Comparison of ENCODE assay signal across 10 cellular contexts in genomic region chr15:49438970-49439631, GRCh38. TPM values are rescaled to one million over a fixed set of nuclear protein-coding genes. Genes with fewer than 3 reads are reported as not detected.
DNase-seq lines count a peak whose midpoint lies in the region; ATAC-seq and TF ChIP-seq lines count a peak whose summit lies in the region.
"Had no signal": no experiment of that assay in that cellular context is flagged by ENCODE, and none has a peak within 500 bp of the region (broad histone marks: within the 10 kb centered on the region; RNA-seq: fewer than 3 reads in every experiment).

No MANE protein-coding gene starts in this region.

- H3K27ac Mint-ChIP-seq in natural killer cell: peak overlapping the region; percentile 41 to 56
- H3K27ac Mint-ChIP-seq in activated T-cell treated with anti-CD3 and anti-CD28 coated beads, Interleukin-2, amount 50 U/mL, for 72 hours: no peak overlapping the region

- no peaks in the 10 kb centered on the region for H3K36me3 Mint-ChIP-seq in natural killer cell
- H3K36me3 Mint-ChIP-seq in activated T-cell treated with anti-CD3 and anti-CD28 coated beads, Interleukin-2, amount 50 U/mL, for 72 hours (ENCODE audit: insufficient read depth in 2 of 2): no peaks in the 10 kb centered on the region

- peaks cover 94% of the 10 kb centered on the region for H3K4me1 ChIP-seq in adipocyte (ENCODE audit: control insufficient read depth, insufficient read depth, low read length)

- H3K27me3 ChIP-seq in adipocyte (replicated peaks; ENCODE audit: control insufficient read depth, insufficient read depth, low read length): no peaks in the 10 kb centered on the region

- peak overlapping the region; percentile 9 for H3K4me3 Mint-ChIP-seq in natural killer cell
- no peak overlapping the region for H3K4me3 Mint-ChIP-seq in activated T-cell treated with anti-CD3 and anti-CD28 coated beads, Interleukin-2, amount 50 U/mL, for 72 hours
- H3K4me3 Mint-ChIP-seq: central memory CD8-positive, alpha-beta T cell had no signal

- H3K9ac ChIP-seq in adipocyte (ENCODE audit: low read length): peak overlapping the region; percentile 33

- DNase-seq in adipocyte (ENCODE audit: low read depth) (no peak), natural killer cell (no peak), foreskin melanocyte (no peak), iPS-NIHi7 (ENCODE audit: extremely low spot score) (no peak)
- no peak for DNase-seq in activated CD4-positive, alpha-beta T cell treated with anti-CD3 and anti-CD28 coated beads, Interleukin-2, amount 50 U/mL, for 4 hours
- no peak for DNase-seq in activated T-cell treated with anti-CD3 and anti-CD28 coated beads, Interleukin-2, amount 50 U/mL, for 72 hours

- H3K4me3 ChIP-seq in adipocyte (ENCODE audit: low read length): peak overlapping the region; percentile 49
- H3K4me3 ChIP-seq: skin epidermis had no signal

- intact Hi-C loops in natural killer cell (cut with micrococcal nuclease): no loop called here

- peaks cover 23% of the 10 kb centered on the region in 2 donors for H3K4me1 Mint-ChIP-seq in natural killer cell
- no peaks in the 10 kb centered on the region for H3K4me1 Mint-ChIP-seq in activated T-cell treated with anti-CD3 and anti-CD28 coated beads, Interleukin-2, amount 50 U/mL, for 72 hours (ENCODE audit: low read depth)

- H3K27me3 Mint-ChIP-seq in natural killer cell (ENCODE audit: low read depth in 2 of 2): peaks cover 0 to 1% of the 10 kb centered on the region in 2 donors
- H3K27me3 Mint-ChIP-seq in activated T-cell treated with anti-CD3 and anti-CD28 coated beads, Interleukin-2, amount 50 U/mL, for 72 hours (ENCODE audit: low read depth): no peaks in the 10 kb centered on the region

- TF ChIP-seq CTCF in natural killer cell (IDR thresholded peaks at IDR 0.05): no peak

- H3K9me3 Mint-ChIP-seq in natural killer cell: no peaks in the 10 kb centered on the region
- no peaks in the 10 kb centered on the region for H3K9me3 Mint-ChIP-seq in activated T-cell treated with anti-CD3 and anti-CD28 coated beads, Interleukin-2, amount 50 U/mL, for 72 hours
- H3K9me3 Mint-ChIP-seq: central memory CD8-positive, alpha-beta T cell had no signal

- H3K9me3 ChIP-seq in adipocyte (ENCODE audit: control insufficient read depth, low read length): no peaks in the 10 kb centered on the region

- peak; percentile 82 for ATAC-seq in GM18517 (IDR thresholded peaks at IDR 0.05; ENCODE audit: unreplicated experiment)
- peak; percentile 76 for ATAC-seq in HG03045 (IDR thresholded peaks at IDR 0.05; ENCODE audit: unreplicated experiment)
- peak; percentile 12 to 66 (median 50) for ATAC-seq in natural killer cell
- no peak for ATAC-seq in activated T-cell treated with anti-CD3 and anti-CD28 coated beads, Interleukin-2, amount 50 U/mL, for 72 hours (replicated peaks in 1 of 2)

- H3K36me3 ChIP-seq in adipocyte (ENCODE audit: control insufficient read depth, insufficient read depth, low read length, severe bottlenecking): peaks cover 39% of the 10 kb centered on the region

RNA-seq across cellular contexts. Expression of gene FGF7, which starts 16.1 kb away (rescaled TPM):
- not detected for total RNA-seq in natural killer cell
- total RNA-seq in activated T-cell treated with anti-CD3 and anti-CD28 coated beads, Interleukin-2, amount 50 U/mL, for 72 hours: not detected

Comparison
In these comparisons a context has a peak if more than half of its experiments do, and no peak if none do; other contexts are left out.
1. ATAC-seq: peak in GM18517 (single experiment), HG03045 (single experiment) and natural killer cell (3 of 3); none in activated T-cell treated with anti-CD3 and anti-CD28 coated beads, Interleukin-2, amount 50 U/mL, for 72 hours (0 of 2).